Comparison of ENCODE assay signal across 8 cellular contexts in the genomic region with DNA sequence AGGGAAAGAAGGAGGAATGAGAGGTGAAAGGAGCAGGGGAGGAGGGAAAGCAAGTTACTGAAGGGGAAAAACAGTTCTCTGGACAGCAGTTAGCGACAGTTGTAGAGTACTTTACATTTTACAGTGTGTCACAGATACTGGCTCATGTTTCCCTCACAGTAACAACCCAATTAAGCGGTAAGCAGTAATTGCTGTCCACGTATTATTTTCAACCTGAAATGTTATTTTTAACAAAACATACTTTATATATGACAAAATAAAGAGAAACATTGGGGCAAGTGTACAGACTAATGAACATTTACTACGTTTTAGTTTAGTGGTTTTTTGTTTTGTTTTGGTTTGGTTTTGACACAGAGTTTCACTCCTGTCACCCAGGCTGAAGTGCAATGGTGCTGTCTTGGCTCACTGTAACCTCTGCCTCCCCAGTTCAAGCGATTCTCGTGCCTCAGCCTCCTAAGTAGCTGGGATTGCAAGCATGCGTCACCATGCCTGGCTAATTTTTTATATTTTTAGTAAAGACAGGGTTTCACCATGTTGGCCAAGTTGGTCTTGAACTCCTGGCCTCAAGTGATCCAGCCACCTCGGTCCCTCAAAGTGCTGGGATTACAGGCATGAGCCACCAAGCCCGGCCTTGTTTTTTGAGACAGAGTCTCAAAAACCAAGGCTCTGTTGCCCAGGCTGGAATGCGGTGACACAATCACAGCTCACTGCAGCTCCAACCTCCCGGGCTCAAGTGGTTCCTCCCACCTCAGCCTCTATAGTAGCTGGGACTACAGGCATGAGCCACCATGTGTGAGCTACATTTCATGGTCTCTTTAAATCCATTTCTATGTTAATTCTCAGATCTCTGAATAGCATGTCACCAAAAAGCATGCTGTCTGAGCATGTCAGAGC. TPM values are rescaled to one million over a fixed set of nuclear protein-coding genes. Genes with fewer than 3 reads are reported as not detected.
DNase-seq lines count a peak whose midpoint lies in the region; ATAC-seq and TF ChIP-seq lines count a peak whose summit lies in the region.

No MANE protein-coding gene starts in this region.

- no peaks in the 10 kb centered on the region for H3K9me3 ChIP-seq in transverse colon

- H3K9me3 Mint-ChIP-seq in activated T-cell treated with anti-CD3 and anti-CD28 coated beads, Interleukin-2, amount 50 U/mL, for 24 hours = no peaks in the 10 kb centered on the region
- no peaks in the 10 kb centered on the region for H3K9me3 Mint-ChIP-seq in activated naive CD4-positive, alpha-beta T cell treated with anti-CD3 and anti-CD28 coated beads, Interleukin-2, amount 50 U/mL, for 24 hours
- H3K9me3 Mint-ChIP-seq in mesothelial cell of epicardium = no peaks in the 10 kb centered on the region

- H3K4me3 Mint-ChIP-seq in activated T-cell treated with anti-CD3 and anti-CD28 coated beads, Interleukin-2, amount 50 U/mL, for 24 hours = peak overlapping the region; percentile 63
- peak overlapping the region; percentile 82 for H3K4me3 Mint-ChIP-seq in activated naive CD4-positive, alpha-beta T cell treated with anti-CD3 and anti-CD28 coated beads, Interleukin-2, amount 50 U/mL, for 24 hours
- peak overlapping the region; percentile 57 for H3K4me3 Mint-ChIP-seq in mesothelial cell of epicardium

- H3K4me1 ChIP-seq in transverse colon = peaks cover 0 to 7% (median 0%) of the 10 kb centered on the region in 4 donors

- ATAC-seq in HG03280 (IDR thresholded peaks at IDR 0.05; ENCODE audit: unreplicated experiment) = peak; percentile 41

- no peak overlapping the region for H3K27ac Mint-ChIP-seq in activated T-cell treated with anti-CD3 and anti-CD28 coated beads, Interleukin-2, amount 50 U/mL, for 24 hours
- no peak overlapping the region for H3K27ac Mint-ChIP-seq in activated naive CD4-positive, alpha-beta T cell treated with anti-CD3 and anti-CD28 coated beads, Interleukin-2, amount 50 U/mL, for 24 hours
- H3K27ac Mint-ChIP-seq in mesothelial cell of epicardium = no peak overlapping the region

- no peak for DNase-seq in activated T-cell treated with anti-CD3 and anti-CD28 coated beads, Interleukin-2, amount 50 U/mL, for 24 hours
- no peak for DNase-seq in activated T-cell treated with anti-CD3 and anti-CD28 coated beads, Interleukin-2, amount 50 U/mL, for 1 hour
- no peak for DNase-seq in mesothelial cell of epicardium (ENCODE audit: low spot score in 2 of 2, unreplicated experiment in 2 of 2)
- no peak for DNase-seq in GM13976 (ENCODE audit: low spot score)
- DNase-seq in hypothalamus (lab: John Stamatoyannopoulos, UW) = no peak
- DNase-seq in transverse colon = no peak

- no peak for TF ChIP-seq CTCF in mesothelial cell of epicardium (IDR thresholded peaks at IDR 0.05; ENCODE audit: unreplicated experiment)
- no peak for TF ChIP-seq CTCF in GM13976 (IDR thresholded peaks at IDR 0.05; ENCODE audit: borderline replicate concordance, control extremely low read depth, extremely low read depth, insufficient read depth, missing control alignments)
- no peak for TF ChIP-seq CTCF in transverse colon (IDR thresholded peaks at IDR 0.05)

- no peak for TF ChIP-seq EP300 in transverse colon (IDR thresholded peaks at IDR 0.05; ENCODE audit: low read depth)

- no peaks in the 10 kb centered on the region for H3K27me3 Mint-ChIP-seq in activated T-cell treated with anti-CD3 and anti-CD28 coated beads, Interleukin-2, amount 50 U/mL, for 24 hours
- H3K27me3 Mint-ChIP-seq in activated naive CD4-positive, alpha-beta T cell treated with anti-CD3 and anti-CD28 coated beads, Interleukin-2, amount 50 U/mL, for 24 hours = no peaks in the 10 kb centered on the region
- peaks cover 9% of the 10 kb centered on the region for H3K27me3 Mint-ChIP-seq in mesothelial cell of epicardium (ENCODE audit: low read depth)

- H3K4me1 Mint-ChIP-seq in activated T-cell treated with anti-CD3 and anti-CD28 coated beads, Interleukin-2, amount 50 U/mL, for 24 hours (ENCODE audit: low read depth) = peaks cover 12% of the 10 kb centered on the region
- peaks cover 8% of the 10 kb centered on the region for H3K4me1 Mint-ChIP-seq in activated naive CD4-positive, alpha-beta T cell treated with anti-CD3 and anti-CD28 coated beads, Interleukin-2, amount 50 U/mL, for 24 hours
- peaks cover 5% of the 10 kb centered on the region for H3K4me1 Mint-ChIP-seq in mesothelial cell of epicardium

- H3K4me3 ChIP-seq in transverse colon = peak overlapping the region in 1 of 4 donors; percentile 20

- peak overlapping the region in 1 of 4 donors; percentile 24 for H3K27ac ChIP-seq in transverse colon

- peaks cover 6% of the 10 kb centered on the region for H3K27me3 ChIP-seq in transverse colon

- H3K36me3 Mint-ChIP-seq in activated T-cell treated with anti-CD3 and anti-CD28 coated beads, Interleukin-2, amount 50 U/mL, for 24 hours (ENCODE audit: low read depth) = no peaks in the 10 kb centered on the region
- H3K36me3 Mint-ChIP-seq in activated naive CD4-positive, alpha-beta T cell treated with anti-CD3 and anti-CD28 coated beads, Interleukin-2, amount 50 U/mL, for 24 hours = no peaks in the 10 kb centered on the region
- H3K36me3 Mint-ChIP-seq in mesothelial cell of epicardium = no peaks in the 10 kb centered on the region

- in situ Hi-C loops in GM13976 (cut with MboI; ENCODE audit: low sequenced_read_pairs, unreplicated experiment) = no loop called here
- in situ Hi-C loops in transverse colon (cut with MboI; ENCODE audit: low pct_ligation_motif_present in 1 of 4, low pct_unique_long_range_greater_than_20kb in 1 of 4, low sequenced_read_pairs in 3 of 4) = loop anchor here in 3 of 4 donors (10.0 to 25.0 kb wide), 3 partner anchors 232 to 795 kb away; a partner anchor contains a TSS

- intact Hi-C loops in transverse colon (cut with DNase I; ENCODE audit: low total_unique reads) = loop anchor here (5.0 kb wide), 1 partner anchor 240 kb away; no protein-coding TSS in a partner anchor

- no peaks in the 10 kb centered on the region for H3K36me3 ChIP-seq in transverse colon

- TF ChIP-seq POLR2A in transverse colon (IDR thresholded peaks at IDR 0.05) = no peak

- WGBS in transverse colon (ENCODE audit: low coverage in 1 of 2), 2 donors = 44 to 48% methylated on average over 7 to 11 of the region's 11 CpGs

RNA-seq across cellular contexts. Expression of a gene that starts 22.6 kb away (rescaled TPM):
- total RNA-seq in mesothelial cell of epicardium = 19.2 to 21.5 TPM (median 21.3 TPM) in 3 replicates
- total RNA-seq in transverse colon = 10 to 100 TPM in 2 of 4 donors, 1 to 10 TPM in 2; 4.5 to 39.1 (median 18.7) TPM

RNA-seq across cellular contexts. Expression of a gene that starts 40.6 kb away (rescaled TPM):
- total RNA-seq in mesothelial cell of epicardium (37.9 to 39.0 TPM (median 38.4 TPM) in 3 replicates), transverse colon (10 to 100 TPM in 2 of 4 donors, 1 to 10 TPM in 2; 6.0 to 14.6 (median 11.5) TPM)

RNA-seq across cellular contexts. Expression of a gene that starts 59.7 kb away (rescaled TPM):
- total RNA-seq in mesothelial cell of epicardium (37.2 to 39.8 TPM (median 39.0 TPM) in 3 replicates), transverse colon (10 to 100 TPM; 15.7 to 43.2 (median 20.4) TPM)
